ENCODE assay signal across 1 cellular context in genomic region chr4:47488706-47489105, GRCh38.
A peak's percentile ranks its signal among the peaks of the same experiment; 100 is the strongest.
TF ChIP-seq lines count a peak whose summit lies in the region.

No MANE protein-coding gene starts in this region.

TF ChIP-seq in GM12878, 131 proteins besides CTCF, POLR2A, EP300 and RAD21:
- TF ChIP-seq ZBTB33 (IDR thresholded peaks at IDR 0.05) (peak; percentile 90), EZH2 (IDR thresholded peaks at IDR 0.05; ENCODE audit: borderline replicate concordance, control insufficient read depth, low read depth, low read length) (no peak), ETV6 (conservative IDR thresholded peaks at IDR 0.05 in 1 of 2, IDR thresholded peaks at IDR 0.05 in 1 of 2; ENCODE audit: borderline replicate concordance in 1 of 2, low read depth in 1 of 2) (no peak), ZNF217 (IDR thresholded peaks at IDR 0.05) (no peak), SIX5 (IDR thresholded peaks at IDR 0.05; ENCODE audit: low read depth, low read length, severe bottlenecking) (no peak), KDM1A (IDR thresholded peaks at IDR 0.05; ENCODE audit: borderline replicate concordance) (no peak), BHLHE40 (IDR thresholded peaks at IDR 0.05; ENCODE audit: borderline replicate concordance in 1 of 2, low read depth in 2 of 2, low read length in 1 of 2) (no peak), TBL1XR1 (IDR thresholded peaks at IDR 0.05; ENCODE audit: low read depth, low read length) (no peak), MYB (IDR thresholded peaks at IDR 0.05; ENCODE audit: borderline replicate concordance, low read depth, low read length) (no peak), YY1 (IDR thresholded peaks at IDR 0.05; ENCODE audit: low read depth, low read length) (no peak)
- TF ChIP-seq, protein P1, sequence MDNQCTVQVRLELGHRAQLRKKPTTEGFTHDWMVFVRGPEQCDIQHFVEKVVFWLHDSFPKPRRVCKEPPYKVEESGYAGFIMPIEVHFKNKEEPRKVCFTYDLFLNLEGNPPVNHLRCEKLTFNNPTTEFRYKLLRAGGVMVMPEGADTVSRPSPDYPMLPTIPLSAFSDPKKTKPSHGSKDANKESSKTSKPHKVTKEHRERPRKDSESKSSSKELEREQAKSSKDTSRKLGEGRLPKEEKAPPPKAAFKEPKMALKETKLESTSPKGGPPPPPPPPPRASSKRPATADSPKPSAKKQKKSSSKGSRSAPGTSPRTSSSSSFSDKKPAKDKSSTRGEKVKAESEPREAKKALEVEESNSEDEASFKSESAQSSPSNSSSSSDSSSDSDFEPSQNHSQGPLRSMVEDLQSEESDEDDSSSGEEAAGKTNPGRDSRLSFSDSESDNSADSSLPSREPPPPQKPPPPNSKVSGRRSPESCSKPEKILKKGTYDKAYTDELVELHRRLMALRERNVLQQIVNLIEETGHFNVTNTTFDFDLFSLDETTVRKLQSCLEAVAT (IDR thresholded peaks at IDR 0.05), result 0 out of 2 replicates have a peak, but pooled peaks have one; percentile 48
